In genomic region chr11:69075421-69076128, GRCh38 we compare ENCODE assay signal across 9 cellular contexts. TPM values are rescaled to one million over a fixed set of nuclear protein-coding genes. Genes with fewer than 3 reads are reported as not detected.
DNase-seq lines count a peak whose midpoint lies in the region; ATAC-seq and TF ChIP-seq lines count a peak whose summit lies in the region.
"Had no signal": no experiment of that assay in that cellular context is flagged by ENCODE, and none has a peak within 500 bp of the region (broad histone marks: within the 10 kb centered on the region; RNA-seq: fewer than 3 reads in every experiment).

No MANE protein-coding gene starts in this region.

- in situ Hi-C loops in mammary epithelial cell (cut with MboI; ENCODE audit: low sequenced_read_pairs in 2 of 2), result loop anchor here in 1 of 2 donors (25.0 kb wide), 2 partner anchors 438 to 1112 kb away; no protein-coding TSS in a partner anchor

- H3K4me3 ChIP-seq in mammary epithelial cell (replicated peaks in 1 of 3; ENCODE audit: insufficient read depth in 1 of 3, low read depth in 2 of 3, low read length in 3 of 3) (no peak overlapping the region), thoracic aorta (no peak overlapping the region)

- H3K4me1 ChIP-seq in mammary epithelial cell (ENCODE audit: insufficient read depth, low read length), result peaks cover 40% of the 10 kb centered on the region
- peaks cover 0 to 6% of the 10 kb centered on the region in 2 donors for H3K4me1 ChIP-seq in thoracic aorta (ENCODE audit: control insufficient read depth in 1 of 2, low read depth in 2 of 2)

- no peak overlapping the region for H2AFZ ChIP-seq in mammary epithelial cell (ENCODE audit: low read depth, low read length)

- under 1% methylated on average over 18 of the region's 18 CpGs for WGBS in mammary epithelial cell (ENCODE audit: low coverage, missing lambda C conversion rate)

- H3K9me3 ChIP-seq in mammary epithelial cell (replicated peaks; ENCODE audit: insufficient read depth, low read length) (no peaks in the 10 kb centered on the region), thoracic aorta (no peaks in the 10 kb centered on the region)

- H4K20me1 ChIP-seq in mammary epithelial cell (ENCODE audit: insufficient read depth, low read length), result no peaks in the 10 kb centered on the region

- no peaks in the 10 kb centered on the region for H3K27me3 ChIP-seq in mammary epithelial cell (ENCODE audit: insufficient read depth, low read length)
- no peaks in the 10 kb centered on the region for H3K27me3 ChIP-seq in layer of hippocampus (ENCODE audit: control insufficient read depth, insufficient read depth, low read length)
- H3K27me3 ChIP-seq in thoracic aorta (replicated peaks; ENCODE audit: insufficient read depth), result no peaks in the 10 kb centered on the region

- dilution Hi-C loops in mammary epithelial cell (cut with HindIII; ENCODE audit: low sequenced_read_pairs), result no loop called here

- CTCF ChIA-PET in mammary epithelial cell (lab: Charles Lee; ENCODE audit: low non-redundant PET), result interaction anchor here (0.7 kb wide), 1 partner anchor 31 kb away, joined by 3 read pairs; no protein-coding TSS in a partner anchor

- peak overlapping the region; percentile 62 for H3K4me2 ChIP-seq in mammary epithelial cell (ENCODE audit: insufficient read depth, low read depth, low read length)

- DNase-seq in HS-27A (ENCODE audit: low read depth) (peak; percentile 97), mammary epithelial cell (peak; percentile 99), thoracic aorta (ENCODE audit: low spot score) (peak; percentile 51), DMS 273 (lab: John Stamatoyannopoulos, UW; ENCODE audit: unreplicated experiment) (no peak), NCI-H2227 treated with DMSO at 0.1 percent for 48 hours (lab: John Stamatoyannopoulos, UW) (no peak)
- DNase-seq in activated CD4-positive, CD25-positive, alpha-beta regulatory T cell (lab: John Stamatoyannopoulos, UW), result no peak
- DNase-seq: activated CD4-positive, alpha-beta T cell treated with anti-CD3 and anti-CD28 coated beads for 1 hour had no signal

- no peaks in the 10 kb centered on the region for H3K79me2 ChIP-seq in mammary epithelial cell (ENCODE audit: insufficient read depth, low read length)

- intact Hi-C loops in mammary epithelial cell (cut with micrococcal nuclease), result no loop called here

- TF ChIP-seq CTCF in mammary epithelial cell (conservative IDR thresholded peaks at IDR 0.05 in 1 of 2, IDR thresholded peaks at IDR 0.05 in 1 of 2; ENCODE audit: extremely low read depth in 1 of 2, insufficient read depth in 1 of 2, low read depth in 1 of 2, low read length in 2 of 2) (no peak), thoracic aorta (IDR thresholded peaks at IDR 0.05) (no peak)

- H3K27ac ChIP-seq in mammary epithelial cell (ENCODE audit: insufficient read depth, low read depth, low read length) (peak overlapping the region; percentile 90), layer of hippocampus (ENCODE audit: low read depth, low read length) (peak overlapping the region; percentile 32), thoracic aorta (peak overlapping the region in 1 of 2 donors; percentile 46)

- BruUV-seq in mammary epithelial cell (replicated peaks; lab: Mats Ljungman, UMichigan), result TSS peak; percentile 80

- H3K36me3 ChIP-seq in mammary epithelial cell (ENCODE audit: insufficient read depth, low read length), result no peaks in the 10 kb centered on the region
- H3K36me3 ChIP-seq in thoracic aorta, result peaks cover 54% of the 10 kb centered on the region

- ATAC-seq in thoracic aorta (ENCODE audit: insufficient number of reproducible peaks, low FRiP score, low read depth) (peak; percentile 61), HG03432 (IDR thresholded peaks at IDR 0.05; ENCODE audit: unreplicated experiment) (no peak)

- peak overlapping the region; percentile 77 for H3K9ac ChIP-seq in mammary epithelial cell (ENCODE audit: insufficient read depth, low read length)

RNA-seq across cellular contexts. Expression of gene TPCN2, which starts 26.8 kb away (rescaled TPM):
- 10 to 100 TPM; 12.7 to 16.1 TPM for total RNA-seq in mammary epithelial cell
- 10.7 TPM for polyA plus RNA-seq in mammary epithelial cell
- polyA minus RNA-seq in mammary epithelial cell, result 12.0 TPM
- 10 to 100 TPM; 34.7 to 38.0 TPM for total RNA-seq in thoracic aorta

Comparison
In these comparisons a context has a peak if more than half of its experiments do, and no peak if none do; other contexts are left out.
1. DNase-seq: peak in HS-27A (single experiment), mammary epithelial cell (single experiment) and thoracic aorta (single experiment); none in DMS 273 (single experiment), NCI-H2227 treated with DMSO at 0.1 percent for 48 hours (single experiment) and activated CD4-positive, CD25-positive, alpha-beta regulatory T cell (0 of 4).